Comparison of ENCODE assay signal across 8 cellular contexts in the genomic region with DNA sequence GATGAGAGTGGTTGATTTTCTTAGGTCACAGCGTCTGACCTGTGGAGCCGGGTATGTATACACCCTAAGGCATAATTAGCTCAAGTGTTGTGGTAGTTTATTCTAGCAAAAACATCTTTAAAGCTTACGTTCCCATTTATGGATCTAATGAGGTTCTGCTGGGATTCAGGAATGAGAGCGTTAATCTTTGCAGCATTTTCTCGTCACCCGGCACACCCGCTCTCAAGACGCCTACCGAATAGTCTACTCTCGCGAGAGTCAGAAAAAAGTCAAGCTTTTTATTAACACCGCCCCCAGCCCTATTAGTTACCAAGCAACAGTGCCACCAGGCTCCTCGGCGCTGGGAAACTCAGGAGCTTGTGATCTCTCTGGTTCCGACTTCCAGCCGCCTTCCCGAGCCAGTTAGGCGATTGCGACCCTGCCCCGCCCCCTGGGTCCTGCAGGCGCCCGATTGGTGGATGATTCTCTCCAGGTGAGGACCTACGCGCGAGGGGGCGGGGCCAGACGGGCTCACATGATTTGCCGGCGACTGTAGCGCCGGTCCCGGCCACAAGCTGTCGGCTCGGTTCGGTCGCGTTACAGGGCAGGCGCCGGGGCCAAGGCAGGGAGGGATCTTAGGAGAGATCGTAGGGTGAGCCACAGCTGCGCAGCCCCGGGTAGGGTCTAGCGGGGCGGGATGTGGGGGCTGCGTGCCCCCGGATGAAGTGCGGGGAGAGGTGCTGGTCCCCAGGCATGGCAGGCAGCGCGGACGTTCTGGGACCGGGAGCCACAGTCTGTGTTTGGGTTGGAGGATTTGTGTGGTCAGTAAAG.
DNase-seq lines count a peak whose midpoint lies in the region; ATAC-seq lines count a peak whose summit lies in the region.

A gene (plus strand): TSS at position 540 of the 810 bp plus-strand sequence. CDS start 1,443 bp downstream, outside the sequence.

- peak; percentile 94 for DNase-seq in CMK (ENCODE audit: low read depth)
- DNase-seq in HPDE6-E6E7 (ENCODE audit: extremely low spot score): peak; percentile 98
- peak; percentile 91 for DNase-seq in NOMO-1 treated with DMSO at 0.1 percent for 48 hours (lab: John Stamatoyannopoulos, UW; ENCODE audit: unreplicated experiment)
- DNase-seq in activated CD8-positive, alpha-beta memory T cell treated with anti-CD3 and anti-CD28 coated beads, Interleukin-2, amount 50 U/mL, for 4 hours: peak; percentile 96
- peak; percentile 96 to 98 for DNase-seq in memory B cell (ENCODE audit: low spot score in 2 of 2)
- peak; percentile 86 to 96 (median 89) for DNase-seq in stimulated activated CD4-positive, alpha-beta T cell treated with anti-CD3 and anti-CD28 coated beads, TNF-alpha, amount 100 ng/mL, for 48 hours (ENCODE audit: low read depth in 3 of 3)

- no peaks in the 10 kb centered on the region for H3K36me3 Mint-ChIP-seq in memory B cell

- peak; percentile 75 for ATAC-seq in GM19467 (IDR thresholded peaks at IDR 0.05; ENCODE audit: unreplicated experiment)
- peak; percentile 84 for ATAC-seq in memory B cell (ENCODE audit: low read depth)

- peak within 1 kb of the TSS; percentile 92 for H3K27ac Mint-ChIP-seq in memory B cell

- peaks cover 23% of the 10 kb centered on the region for H3K4me1 ChIP-seq in endocrine pancreas (ENCODE audit: control insufficient read depth, insufficient read depth, low read length)

- peak within 1 kb of the TSS; percentile 74 for H3K4me3 ChIP-seq in endocrine pancreas (ENCODE audit: control insufficient read depth, insufficient read depth, low read length)

- no peaks in the 10 kb centered on the region for H3K27me3 ChIP-seq in endocrine pancreas (ENCODE audit: control insufficient read depth, insufficient read depth, low read length)

- no peaks in the 10 kb centered on the region for H3K9me3 Mint-ChIP-seq in memory B cell

- H3K4me3 Mint-ChIP-seq in memory B cell: peak within 1 kb of the TSS; percentile 85

- peaks cover 26% of the 10 kb centered on the region for H3K4me1 Mint-ChIP-seq in memory B cell

- peaks cover 4% of the 10 kb centered on the region for H3K36me3 ChIP-seq in endocrine pancreas (ENCODE audit: control insufficient read depth, insufficient read depth, low read length)

- peak within 1 kb of the TSS; percentile 100 for H3K9ac ChIP-seq in endocrine pancreas (ENCODE audit: control insufficient read depth, insufficient read depth, low read length)

- no peaks in the 10 kb centered on the region for H3K27me3 Mint-ChIP-seq in memory B cell

- H3K9me3 ChIP-seq in endocrine pancreas (ENCODE audit: control insufficient read depth, low read length): no peaks in the 10 kb centered on the region

Comparison
In these comparisons a context has a peak if more than half of its experiments do, and no peak if none do; other contexts are left out.
1. Peak in every context shown above with its lines: DNase-seq, ATAC-seq and H3K4me3 ChIP-seq.